ENCODE assay signal across 31 cellular contexts in genomic region chr9:110472111-110472510, GRCh38.
"Had no signal": no experiment of that assay in that cellular context is flagged by ENCODE, and none has a peak within 500 bp of the region (broad histone marks: within the 10 kb centered on the region; RNA-seq: fewer than 3 reads in every experiment).

No MANE protein-coding gene starts in this region.

- H3K9me3 Mint-ChIP-seq: activated CD4-positive, alpha-beta memory T cell treated with anti-CD3 and anti-CD28 coated beads for 36 hours; activated CD4-positive, alpha-beta T cell treated with anti-CD3 and anti-CD28 coated beads, Interleukin-2, amount 10 ng/mL, durations not matched to agents 24 days and 14 days; activated naive CD4-positive, alpha-beta T cell treated with anti-CD3 and anti-CD28 coated beads for 36 hours; activated naive CD4-positive, alpha-beta T cell treated with anti-CD3 and anti-CD28 coated beads, Interleukin-2, amount 50 U/mL, for 24 hours; activated naive CD8-positive, alpha-beta T cell treated with anti-CD3 and anti-CD28 coated beads for 36 hours; activated naive CD8-positive, alpha-beta T cell treated with anti-CD3 and anti-CD28 coated beads, Interleukin-2, amount 50 U/mL, for 24 hours; activated T-helper 1 cell treated with anti-CD3 and anti-CD28 coated beads, Interleukin-12 subunit alpha, Interleukin-12 subunit beta, Interleukin-2, Interleukin-4 antibody, amounts not matched to agents 30 ng/mL and 10 ng/mL and 1 ng/mL, durations not matched to agents 14 hours and 24 hours and 36 hours; activated T-helper 2 cell treated with anti-CD3 and anti-CD28 coated beads, Interferon-gamma antibody, Interleukin-2, Interleukin-4, amounts not matched to agents 10 μg/mL and 5 μg/mL and 100 μg/mL, durations not matched to agents 14 hours and 24 hours and 36 hours; dendritic cell treated with granulocyte-macrophage colony-stimulating factor and Interleukin-4, amounts not matched to agents 40 ng/mL and 50 ng/mL, for 4 days; endodermal cell had no signal

- ATAC-seq: activated CD4-positive, alpha-beta T cell treated with anti-CD3 and anti-CD28 coated beads for 36 hours; activated CD8-positive, alpha-beta memory T cell treated with anti-CD3 and anti-CD28 coated beads, Interleukin-2, amount 10 ng/mL, durations not matched to agents 7 days and 5 days; activated CD8-positive, alpha-beta T cell treated with anti-CD3 and anti-CD28 coated beads, Interleukin-2, amount 10 ng/mL, durations not matched to agents 7 days and 5 days; activated naive CD8-positive, alpha-beta T cell treated with anti-CD3 and anti-CD28 coated beads, Interleukin-2, amount 50 U/mL, for 24 hours; body of pancreas; esophagus mucosa had no signal

- H3K4me3 ChIP-seq: adrenal gland, body of pancreas, coronary artery, dorsolateral prefrontal cortex had no signal

- H3K4me3 Mint-ChIP-seq: activated CD4-positive, alpha-beta memory T cell treated with anti-CD3 and anti-CD28 coated beads for 36 hours; activated CD4-positive, alpha-beta T cell treated with anti-CD3 and anti-CD28 coated beads for 36 hours; activated CD4-positive, alpha-beta T cell treated with anti-CD3 and anti-CD28 coated beads, Interleukin-2, amount 10 ng/mL, durations not matched to agents 24 days and 14 days; activated CD8-positive, alpha-beta memory T cell treated with anti-CD3 and anti-CD28 coated beads, Interleukin-2, amount 10 ng/mL, durations not matched to agents 7 days and 5 days; activated CD8-positive, alpha-beta T cell treated with anti-CD3 and anti-CD28 coated beads, Interleukin-2, amount 10 ng/mL, durations not matched to agents 7 days and 5 days; activated naive CD4-positive, alpha-beta T cell treated with anti-CD3 and anti-CD28 coated beads for 36 hours; activated naive CD4-positive, alpha-beta T cell treated with anti-CD3 and anti-CD28 coated beads, Interleukin-2, amount 50 U/mL, for 24 hours; activated naive CD8-positive, alpha-beta T cell treated with anti-CD3 and anti-CD28 coated beads for 36 hours; activated naive CD8-positive, alpha-beta T cell treated with anti-CD3 and anti-CD28 coated beads, Interleukin-2, amount 50 U/mL, for 24 hours; activated T-helper 1 cell treated with anti-CD3 and anti-CD28 coated beads, Interleukin-12 subunit alpha, Interleukin-12 subunit beta, Interleukin-2, Interleukin-4 antibody, amounts not matched to agents 30 ng/mL and 10 ng/mL and 1 ng/mL, durations not matched to agents 14 hours and 24 hours and 36 hours; dendritic cell treated with granulocyte-macrophage colony-stimulating factor and Interleukin-4, amounts not matched to agents 40 ng/mL and 50 ng/mL, for 4 days; endodermal cell had no signal

- H3K27me3 Mint-ChIP-seq: activated CD4-positive, alpha-beta memory T cell treated with anti-CD3 and anti-CD28 coated beads for 36 hours; activated CD8-positive, alpha-beta memory T cell treated with anti-CD3 and anti-CD28 coated beads, Interleukin-2, amount 10 ng/mL, durations not matched to agents 7 days and 5 days; activated naive CD4-positive, alpha-beta T cell treated with anti-CD3 and anti-CD28 coated beads, Interleukin-2, amount 50 U/mL, for 24 hours; activated naive CD8-positive, alpha-beta T cell treated with anti-CD3 and anti-CD28 coated beads for 36 hours; activated naive CD8-positive, alpha-beta T cell treated with anti-CD3 and anti-CD28 coated beads, Interleukin-2, amount 50 U/mL, for 24 hours had no signal

- H3K36me3 Mint-ChIP-seq: activated CD4-positive, alpha-beta memory T cell treated with anti-CD3 and anti-CD28 coated beads for 36 hours; activated CD8-positive, alpha-beta memory T cell treated with anti-CD3 and anti-CD28 coated beads, Interleukin-2, amount 10 ng/mL, durations not matched to agents 7 days and 5 days; activated naive CD4-positive, alpha-beta T cell treated with anti-CD3 and anti-CD28 coated beads, Interleukin-2, amount 50 U/mL, for 24 hours; activated naive CD8-positive, alpha-beta T cell treated with anti-CD3 and anti-CD28 coated beads for 36 hours had no signal

- H3K36me3 ChIP-seq: adrenal gland had no signal

- H3K27ac Mint-ChIP-seq: activated CD4-positive, alpha-beta memory T cell treated with anti-CD3 and anti-CD28 coated beads for 36 hours; activated CD4-positive, alpha-beta T cell treated with anti-CD3 and anti-CD28 coated beads for 36 hours; activated CD4-positive, alpha-beta T cell treated with anti-CD3 and anti-CD28 coated beads, Interleukin-2, amount 10 ng/mL, durations not matched to agents 24 days and 14 days; activated CD8-positive, alpha-beta memory T cell treated with anti-CD3 and anti-CD28 coated beads, Interleukin-2, amount 10 ng/mL, durations not matched to agents 7 days and 5 days; activated CD8-positive, alpha-beta T cell treated with anti-CD3 and anti-CD28 coated beads, Interleukin-2, amount 10 ng/mL, durations not matched to agents 7 days and 5 days; activated naive CD4-positive, alpha-beta T cell treated with anti-CD3 and anti-CD28 coated beads for 36 hours; activated naive CD4-positive, alpha-beta T cell treated with anti-CD3 and anti-CD28 coated beads, Interleukin-2, amount 50 U/mL, for 24 hours; activated naive CD8-positive, alpha-beta T cell treated with anti-CD3 and anti-CD28 coated beads for 36 hours; activated naive CD8-positive, alpha-beta T cell treated with anti-CD3 and anti-CD28 coated beads, Interleukin-2, amount 50 U/mL, for 24 hours; activated T-helper 1 cell treated with anti-CD3 and anti-CD28 coated beads, Interleukin-12 subunit alpha, Interleukin-12 subunit beta, Interleukin-2, Interleukin-4 antibody, amounts not matched to agents 30 ng/mL and 10 ng/mL and 1 ng/mL, durations not matched to agents 14 hours and 24 hours and 36 hours; activated T-helper 2 cell treated with anti-CD3 and anti-CD28 coated beads, Interferon-gamma antibody, Interleukin-2, Interleukin-4, amounts not matched to agents 10 μg/mL and 5 μg/mL and 100 μg/mL, durations not matched to agents 14 hours and 24 hours and 36 hours; dendritic cell treated with granulocyte-macrophage colony-stimulating factor and Interleukin-4, amounts not matched to agents 40 ng/mL and 50 ng/mL, for 4 days; endodermal cell had no signal

- H3K27ac ChIP-seq: adrenal gland, body of pancreas, coronary artery had no signal

- DNase-seq: activated CD4-positive, alpha-beta memory T cell treated with anti-CD3 and anti-CD28 coated beads for 36 hours; activated CD4-positive, alpha-beta T cell treated with anti-CD3 and anti-CD28 coated beads for 36 hours; activated CD4-positive, alpha-beta T cell treated with anti-CD3 and anti-CD28 coated beads, Interleukin-2, amount 10 ng/mL, durations not matched to agents 24 days and 14 days; activated CD4-positive, CD25-positive, alpha-beta regulatory T cell; activated CD4-positive, CD25-positive, alpha-beta regulatory T cell treated with anti-CD3 and anti-CD28 coated beads, Interleukin-2, amount 50 U/mL, for 72 hours; activated CD8-positive, alpha-beta memory T cell treated with anti-CD3 and anti-CD28 coated beads, Interleukin-2, amount 10 ng/mL, durations not matched to agents 7 days and 5 days; activated CD8-positive, alpha-beta memory T cell treated with anti-CD3 and anti-CD28 coated beads, Interleukin-2, amount 50 U/mL, for 4 hours; activated CD8-positive, alpha-beta T cell treated with anti-CD3 and anti-CD28 coated beads, Interleukin-2, amount 10 ng/mL, durations not matched to agents 7 days and 5 days; activated effector memory CD4-positive, alpha-beta T cell treated with anti-CD3 and anti-CD28 coated beads, Interleukin-2, amount 50 U/mL, for 16 hours; activated naive CD4-positive, alpha-beta T cell treated with anti-CD3 and anti-CD28 coated beads for 36 hours; activated naive CD8-positive, alpha-beta T cell treated with anti-CD3 and anti-CD28 coated beads for 36 hours; activated naive CD8-positive, alpha-beta T cell treated with anti-CD3 and anti-CD28 coated beads, Interleukin-2, amount 50 U/mL, for 24 hours; activated T-cell treated with anti-CD3 and anti-CD28 coated beads, Interleukin-2, amount 50 U/mL, for 1 hour; activated T-cell treated with anti-CD3 and anti-CD28 coated beads, Interleukin-2, amount 50 U/mL, for 48 hours; adrenal gland; amygdala; aorta; body of pancreas; cerebellar nuclear complex; effector memory CD4-positive, alpha-beta T cell; endodermal cell; foreskin fibroblast; head of caudate nucleus; hippocampal formation had no signal

- H3K4me1 Mint-ChIP-seq: activated CD4-positive, alpha-beta T cell treated with anti-CD3 and anti-CD28 coated beads for 36 hours; activated CD4-positive, alpha-beta T cell treated with anti-CD3 and anti-CD28 coated beads, Interleukin-2, amount 10 ng/mL, durations not matched to agents 24 days and 14 days; activated CD8-positive, alpha-beta memory T cell treated with anti-CD3 and anti-CD28 coated beads, Interleukin-2, amount 10 ng/mL, durations not matched to agents 7 days and 5 days; activated naive CD4-positive, alpha-beta T cell treated with anti-CD3 and anti-CD28 coated beads, Interleukin-2, amount 50 U/mL, for 24 hours; activated naive CD8-positive, alpha-beta T cell treated with anti-CD3 and anti-CD28 coated beads for 36 hours; activated naive CD8-positive, alpha-beta T cell treated with anti-CD3 and anti-CD28 coated beads, Interleukin-2, amount 50 U/mL, for 24 hours had no signal

- H3K27me3 ChIP-seq: adrenal gland, body of pancreas, dorsolateral prefrontal cortex had no signal

- H3K4me1 ChIP-seq: adrenal gland, body of pancreas had no signal
